ENCODE assay signal across 9 cellular contexts in genomic region chr11:16815047-16815767, GRCh38.
DNase-seq lines count a peak whose midpoint lies in the region; ATAC-seq and TF ChIP-seq lines count a peak whose summit lies in the region.
"Had no signal": no experiment of that assay in that cellular context is flagged by ENCODE, and none has a peak within 500 bp of the region (broad histone marks: within the 10 kb centered on the region; RNA-seq: fewer than 3 reads in every experiment).

No MANE protein-coding gene starts in this region.

- H3K27ac ChIP-seq in prostate gland = no peak overlapping the region

- no peaks in the 10 kb centered on the region for H3K9me3 Mint-ChIP-seq in activated naive CD4-positive, alpha-beta T cell treated with anti-CD3 and anti-CD28 coated beads, Interleukin-2, amount 50 U/mL, for 72 hours
- H3K9me3 Mint-ChIP-seq in activated CD4-positive, alpha-beta T cell treated with anti-CD3 and anti-CD28 coated beads, Interleukin-2, amount 10 ng/mL, durations not matched to agents 24 days and 14 days = no peaks in the 10 kb centered on the region

- no peak overlapping the region for H3K27ac Mint-ChIP-seq in activated naive CD4-positive, alpha-beta T cell treated with anti-CD3 and anti-CD28 coated beads, Interleukin-2, amount 50 U/mL, for 72 hours
- no peak overlapping the region for H3K27ac Mint-ChIP-seq in activated CD4-positive, alpha-beta T cell treated with anti-CD3 and anti-CD28 coated beads, Interleukin-2, amount 10 ng/mL, durations not matched to agents 24 days and 14 days

- no peak for TF ChIP-seq POLR2A in prostate gland (IDR thresholded peaks at IDR 0.05)

- H3K27me3 ChIP-seq in prostate gland (replicated peaks; ENCODE audit: insufficient read depth) = no peaks in the 10 kb centered on the region

- H3K4me3 ChIP-seq in fibroblast of villous mesenchyme (ENCODE audit: low read depth, low read length) (no peak overlapping the region), prostate gland (no peak overlapping the region)

- ATAC-seq in activated naive CD4-positive, alpha-beta T cell treated with anti-CD3 and anti-CD28 coated beads, Interleukin-2, amount 50 U/mL, for 72 hours = no peak

- WGBS in prostate gland = 40% methylated on average over 23 of the region's 23 CpGs

- no peaks in the 10 kb centered on the region for H3K4me1 ChIP-seq in prostate gland (replicated peaks)

- TF ChIP-seq CTCF in fibroblast of villous mesenchyme (IDR thresholded peaks at IDR 0.05; ENCODE audit: insufficient read depth, low read depth, low read length) = no peak
- no peak for TF ChIP-seq CTCF in prostate gland (IDR thresholded peaks at IDR 0.05)

- H3K9me3 ChIP-seq in prostate gland = no peaks in the 10 kb centered on the region

- H3K36me3 Mint-ChIP-seq in activated naive CD4-positive, alpha-beta T cell treated with anti-CD3 and anti-CD28 coated beads, Interleukin-2, amount 50 U/mL, for 72 hours = no peaks in the 10 kb centered on the region
- H3K36me3 Mint-ChIP-seq in activated CD4-positive, alpha-beta T cell treated with anti-CD3 and anti-CD28 coated beads, Interleukin-2, amount 10 ng/mL, durations not matched to agents 24 days and 14 days (ENCODE audit: low read depth) = no peaks in the 10 kb centered on the region

- no peak overlapping the region for H3K4me3 Mint-ChIP-seq in activated CD4-positive, alpha-beta T cell treated with anti-CD3 and anti-CD28 coated beads, Interleukin-2, amount 10 ng/mL, durations not matched to agents 24 days and 14 days

- no peaks in the 10 kb centered on the region for H3K36me3 ChIP-seq in prostate gland

- no peaks in the 10 kb centered on the region for H3K27me3 Mint-ChIP-seq in activated CD4-positive, alpha-beta T cell treated with anti-CD3 and anti-CD28 coated beads, Interleukin-2, amount 10 ng/mL, durations not matched to agents 24 days and 14 days

- peaks cover 2% of the 10 kb centered on the region for H3K4me1 Mint-ChIP-seq in activated CD4-positive, alpha-beta T cell treated with anti-CD3 and anti-CD28 coated beads, Interleukin-2, amount 10 ng/mL, durations not matched to agents 24 days and 14 days

- intact Hi-C loops in prostate gland (cut with DNase I) = loop anchor here (10.0 kb wide), 1 partner anchor 250 kb away; no protein-coding TSS in a partner anchor
- intact Hi-C loops in activated CD4-positive, alpha-beta T cell treated with anti-CD3 and anti-CD28 coated beads, Interleukin-2, amount 10 ng/mL, durations not matched to agents 24 days and 14 days (cut with micrococcal nuclease) = no loop called here

- DNase-seq in GDM1 (lab: John Stamatoyannopoulos, UW) (peak; percentile 30), NCI-H2227 treated with DMSO at 0.1 percent for 48 hours (lab: John Stamatoyannopoulos, UW) (peak; percentile 27), fibroblast of villous mesenchyme (ENCODE audit: low read depth) (peak; percentile 44), prostate gland (ENCODE audit: low spot score) (peak; percentile 68), NCI-H526 (lab: John Stamatoyannopoulos, UW) (no peak), GM19238 (ENCODE audit: insufficient read length, low spot score) (no peak)
- no peak for DNase-seq in activated naive CD4-positive, alpha-beta T cell treated with anti-CD3 and anti-CD28 coated beads, Interleukin-2, amount 50 U/mL, for 72 hours (ENCODE audit: low spot score in 2 of 2)
- DNase-seq in activated CD4-positive, alpha-beta T cell treated with anti-CD3 and anti-CD28 coated beads, Interleukin-2, amount 10 ng/mL, durations not matched to agents 24 days and 14 days = no peak
- DNase-seq: stimulated activated CD4-positive, alpha-beta T cell treated with anti-CD3 and anti-CD28 coated beads, Interleukin-4, amount 100 ng/mL, for 4 hours had no signal

Comparison
In these comparisons a context has a peak if more than half of its experiments do, and no peak if none do; other contexts are left out.
1. DNase-seq: peak in GDM1 (single experiment), NCI-H2227 treated with DMSO at 0.1 percent for 48 hours (single experiment), fibroblast of villous mesenchyme (single experiment) and prostate gland (single experiment); none in NCI-H526 (0 of 2), activated naive CD4-positive, alpha-beta T cell treated with anti-CD3 and anti-CD28 coated beads, Interleukin-2, amount 50 U/mL, for 72 hours (0 of 2), GM19238 (single experiment) and activated CD4-positive, alpha-beta T cell treated with anti-CD3 and anti-CD28 coated beads, Interleukin-2, amount 10 ng/mL, durations not matched to agents 24 days and 14 days (single experiment).